In genomic region chr1:198672124-198672523, GRCh38 we compare ENCODE assay signal across 1 cellular context.
TF ChIP-seq lines count a peak whose summit lies in the region.

No MANE protein-coding gene starts in this region.

TF ChIP-seq in SK-N-SH, 30 proteins besides CTCF, POLR2A, EP300 and RAD21 (continued from another document):
- TF ChIP-seq, protein P1, sequence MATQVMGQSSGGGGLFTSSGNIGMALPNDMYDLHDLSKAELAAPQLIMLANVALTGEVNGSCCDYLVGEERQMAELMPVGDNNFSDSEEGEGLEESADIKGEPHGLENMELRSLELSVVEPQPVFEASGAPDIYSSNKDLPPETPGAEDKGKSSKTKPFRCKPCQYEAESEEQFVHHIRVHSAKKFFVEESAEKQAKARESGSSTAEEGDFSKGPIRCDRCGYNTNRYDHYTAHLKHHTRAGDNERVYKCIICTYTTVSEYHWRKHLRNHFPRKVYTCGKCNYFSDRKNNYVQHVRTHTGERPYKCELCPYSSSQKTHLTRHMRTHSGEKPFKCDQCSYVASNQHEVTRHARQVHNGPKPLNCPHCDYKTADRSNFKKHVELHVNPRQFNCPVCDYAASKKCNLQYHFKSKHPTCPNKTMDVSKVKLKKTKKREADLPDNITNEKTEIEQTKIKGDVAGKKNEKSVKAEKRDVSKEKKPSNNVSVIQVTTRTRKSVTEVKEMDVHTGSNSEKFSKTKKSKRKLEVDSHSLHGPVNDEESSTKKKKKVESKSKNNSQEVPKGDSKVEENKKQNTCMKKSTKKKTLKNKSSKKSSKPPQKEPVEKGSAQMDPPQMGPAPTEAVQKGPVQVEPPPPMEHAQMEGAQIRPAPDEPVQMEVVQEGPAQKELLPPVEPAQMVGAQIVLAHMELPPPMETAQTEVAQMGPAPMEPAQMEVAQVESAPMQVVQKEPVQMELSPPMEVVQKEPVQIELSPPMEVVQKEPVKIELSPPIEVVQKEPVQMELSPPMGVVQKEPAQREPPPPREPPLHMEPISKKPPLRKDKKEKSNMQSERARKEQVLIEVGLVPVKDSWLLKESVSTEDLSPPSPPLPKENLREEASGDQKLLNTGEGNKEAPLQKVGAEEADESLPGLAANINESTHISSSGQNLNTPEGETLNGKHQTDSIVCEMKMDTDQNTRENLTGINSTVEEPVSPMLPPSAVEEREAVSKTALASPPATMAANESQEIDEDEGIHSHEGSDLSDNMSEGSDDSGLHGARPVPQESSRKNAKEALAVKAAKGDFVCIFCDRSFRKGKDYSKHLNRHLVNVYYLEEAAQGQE (IDR thresholded peaks at IDR 0.05; ENCODE audit: low read depth, low read length), result no peak
- TF ChIP-seq FOXM1 (IDR thresholded peaks at IDR 0.05; ENCODE audit: low read depth) (peak; percentile 78; the same call in 1 of the 2 replicates), FOXJ3 (CRISPR knock-in tag; IDR thresholded peaks at IDR 0.05) (no peak), NRF1 (IDR thresholded peaks at IDR 0.05; ENCODE audit: low read depth, low read length) (no peak), FOSL2 (IDR thresholded peaks at IDR 0.05; ENCODE audit: borderline replicate concordance, low read depth) (peak; percentile 60; the same call in 1 of the 2 replicates), GATA2 (CRISPR knock-in tag; IDR thresholded peaks at IDR 0.05) (no peak), NFIC (IDR thresholded peaks at IDR 0.05; ENCODE audit: borderline replicate concordance) (peak; percentile 63), POLR2AphosphoS5 (IDR thresholded peaks at IDR 0.05; ENCODE audit: low read depth, low read length) (no peak; the same call in 1 of the 2 replicates), CHD2 (IDR thresholded peaks at IDR 0.05; ENCODE audit: low read length, partially characterized antibody) (no peak), ELF1 (IDR thresholded peaks at IDR 0.05) (no peak), YY1 (IDR thresholded peaks at IDR 0.05; ENCODE audit: low read depth) (no peak), RCOR1 (IDR thresholded peaks at IDR 0.05; ENCODE audit: low read length) (no peak)
- TF ChIP-seq, protein P2, sequence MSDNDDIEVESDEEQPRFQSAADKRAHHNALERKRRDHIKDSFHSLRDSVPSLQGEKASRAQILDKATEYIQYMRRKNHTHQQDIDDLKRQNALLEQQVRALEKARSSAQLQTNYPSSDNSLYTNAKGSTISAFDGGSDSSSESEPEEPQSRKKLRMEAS (IDR thresholded peaks at IDR 0.05; ENCODE audit: low read depth), result no peak
- TF ChIP-seq, protein P3, sequence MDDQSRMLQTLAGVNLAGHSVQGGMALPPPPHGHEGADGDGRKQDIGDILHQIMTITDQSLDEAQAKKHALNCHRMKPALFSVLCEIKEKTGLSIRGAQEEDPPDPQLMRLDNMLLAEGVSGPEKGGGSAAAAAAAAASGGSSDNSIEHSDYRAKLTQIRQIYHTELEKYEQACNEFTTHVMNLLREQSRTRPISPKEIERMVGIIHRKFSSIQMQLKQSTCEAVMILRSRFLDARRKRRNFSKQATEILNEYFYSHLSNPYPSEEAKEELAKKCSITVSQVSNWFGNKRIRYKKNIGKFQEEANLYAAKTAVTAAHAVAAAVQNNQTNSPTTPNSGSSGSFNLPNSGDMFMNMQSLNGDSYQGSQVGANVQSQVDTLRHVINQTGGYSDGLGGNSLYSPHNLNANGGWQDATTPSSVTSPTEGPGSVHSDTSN (IDR thresholded peaks at IDR 0.05), result peak; percentile 69
- TF ChIP-seq, protein P4, sequence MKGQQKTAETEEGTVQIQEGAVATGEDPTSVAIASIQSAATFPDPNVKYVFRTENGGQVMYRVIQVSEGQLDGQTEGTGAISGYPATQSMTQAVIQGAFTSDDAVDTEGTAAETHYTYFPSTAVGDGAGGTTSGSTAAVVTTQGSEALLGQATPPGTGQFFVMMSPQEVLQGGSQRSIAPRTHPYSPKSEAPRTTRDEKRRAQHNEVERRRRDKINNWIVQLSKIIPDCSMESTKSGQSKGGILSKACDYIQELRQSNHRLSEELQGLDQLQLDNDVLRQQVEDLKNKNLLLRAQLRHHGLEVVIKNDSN (IDR thresholded peaks at IDR 0.05; ENCODE audit: borderline replicate concordance, low read depth), result no peak
